Comparison of ENCODE assay signal across 19 cellular contexts in genomic region chr11:69773626-69774353, GRCh38. TPM values are rescaled to one million over a fixed set of nuclear protein-coding genes. Genes with fewer than 3 reads are reported as not detected.
"Had no signal": no experiment of that assay in that cellular context is flagged by ENCODE, and none has a peak within 500 bp of the region (broad histone marks: within the 10 kb centered on the region; RNA-seq: fewer than 3 reads in every experiment).

No MANE protein-coding gene starts in this region.

- H3K27ac ChIP-seq: foreskin keratinocyte, pancreas had no signal

- H3K4me1 ChIP-seq: foreskin keratinocyte, pancreas had no signal

- H3K36me3 ChIP-seq: pancreas had no signal

- H3K9me3 ChIP-seq: pancreas had no signal

- H3K4me3 ChIP-seq: pancreas had no signal

- H3K4me3 Mint-ChIP-seq: activated CD4-positive, alpha-beta T cell treated with anti-CD3 and anti-CD28 coated beads, Interleukin-2, amount 10 ng/mL, durations not matched to agents 7 days and 5 days; neural crest cell had no signal

- DNase-seq: activated CD4-positive, alpha-beta T cell treated with anti-CD3 and anti-CD28 coated beads, Interleukin-2, amount 10 ng/mL, durations not matched to agents 7 days and 5 days; activated CD8-positive, alpha-beta memory T cell treated with anti-CD3 and anti-CD28 coated beads for 24 hours; activated naive CD4-positive, alpha-beta T cell treated with Interleukin-2 at 50 U/mL for 16 hours; anterior cingulate cortex; cortex of kidney; effector memory CD4-positive, alpha-beta T cell; foreskin keratinocyte; glutamatergic neuron; left ventricle myocardium superior; pancreas; stimulated activated CD4-positive, alpha-beta T cell treated with anti-CD3 and anti-CD28 coated beads, Interleukin-12 subunit alpha, Interleukin-12 subunit beta, amount 100 ng/mL, for 4 hours; stimulated activated CD4-positive, alpha-beta T cell treated with anti-CD3 and anti-CD28 coated beads, Interleukin-2, amount 100 ng/mL, for 24 hours; SW 1271 had no signal

- FAIRE-seq: pancreas, TTC549 had no signal

- ATAC-seq: foreskin keratinocyte, left ventricle myocardium superior, pancreas had no signal

- H3K4me1 Mint-ChIP-seq: activated CD4-positive, alpha-beta T cell treated with anti-CD3 and anti-CD28 coated beads, Interleukin-2, amount 10 ng/mL, durations not matched to agents 7 days and 5 days; neural crest cell had no signal

- H3K27ac Mint-ChIP-seq: activated CD4-positive, alpha-beta T cell treated with anti-CD3 and anti-CD28 coated beads, Interleukin-2, amount 10 ng/mL, durations not matched to agents 7 days and 5 days had no signal

- H3K9me3 Mint-ChIP-seq: activated CD4-positive, alpha-beta T cell treated with anti-CD3 and anti-CD28 coated beads, Interleukin-2, amount 10 ng/mL, durations not matched to agents 7 days and 5 days; neural crest cell had no signal

RNA-seq across cellular contexts. Expression of gene FGF4, which starts 1.4 kb away (rescaled TPM):
- total RNA-seq: activated CD4-positive, alpha-beta T cell treated with anti-CD3 and anti-CD28 coated beads, Interleukin-2, amount 10 ng/mL, durations not matched to agents 7 days and 5 days; foreskin keratinocyte; kidney epithelial cell; left ventricle myocardium superior; mesenteric fat pad; neural crest cell; pancreas; T-helper 2 cell treated with Interferon-gamma antibody and Interleukin-4, amounts not matched to agents 100 ng/mL and 5 ng/mL, for 36 hours; urinary bladder had no signal
- polyA plus RNA-seq: foreskin keratinocyte, pancreas, urinary bladder had no signal

RNA-seq across cellular contexts. Expression of gene FGF3, which starts 45.4 kb away (rescaled TPM):
- total RNA-seq: activated CD4-positive, alpha-beta T cell treated with anti-CD3 and anti-CD28 coated beads, Interleukin-2, amount 10 ng/mL, durations not matched to agents 7 days and 5 days; foreskin keratinocyte; kidney epithelial cell; left ventricle myocardium superior; mesenteric fat pad; neural crest cell; pancreas; T-helper 2 cell treated with Interferon-gamma antibody and Interleukin-4, amounts not matched to agents 100 ng/mL and 5 ng/mL, for 36 hours; urinary bladder had no signal
- polyA plus RNA-seq: foreskin keratinocyte, pancreas, urinary bladder had no signal
